11 cellular contexts compared by ENCODE assay signal in the genomic region with DNA sequence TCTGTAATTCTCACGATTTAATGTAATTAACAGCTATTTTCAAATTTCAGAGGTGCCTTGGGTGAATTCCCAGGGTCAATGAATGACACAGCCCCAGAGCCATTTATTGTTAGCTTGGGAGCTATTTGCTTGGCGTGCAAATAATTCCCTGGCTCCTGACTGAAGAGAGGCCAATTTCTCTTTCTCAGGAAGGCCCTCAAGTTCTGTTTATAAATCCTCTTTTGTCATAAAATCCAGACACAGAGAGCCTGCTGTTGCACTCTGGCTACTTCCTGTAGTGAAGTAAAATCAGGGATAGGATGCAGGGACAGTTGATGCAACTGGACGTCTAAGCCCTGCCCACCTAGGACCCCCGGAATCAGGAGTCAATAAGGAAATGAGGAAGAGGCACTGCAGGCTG.
DNase-seq lines count a peak whose midpoint lies in the region; ATAC-seq and TF ChIP-seq lines count a peak whose summit lies in the region.
"Had no signal": no experiment of that assay in that cellular context is flagged by ENCODE, and none has a peak within 500 bp of the region (broad histone marks: within the 10 kb centered on the region; RNA-seq: fewer than 3 reads in every experiment).

No MANE protein-coding gene starts in this region.

- in situ Hi-C loops in GM13977 (cut with MboI; ENCODE audit: low pct_unique_long_range_greater_than_20kb, low sequenced_read_pairs, unreplicated experiment), result no loop called here

- no peak overlapping the region for H3K4me3 Mint-ChIP-seq in T-cell
- H3K4me3 Mint-ChIP-seq: activated naive CD8-positive, alpha-beta T cell; natural killer cell treated with Interleukin-12 subunit alpha and Interleukin-12 subunit beta and Interleukin-15 and Interleukin-18, amount 100 ng/mL, for 72 hours had no signal

- intact Hi-C loops in heart left ventricle (cut with DNase I), result loop anchor here in 2 of 10 donors (10.0 kb wide), 1 partner anchor 260 kb away; the partner anchor contains the start of gene FRMD6 (in 2 of the 2)
- intact Hi-C loops in colonic mucosa (cut with DNase I), result no loop called here
- intact Hi-C loops in mucosa of descending colon (cut with DNase I, micrococcal nuclease), result no loop called here
- intact Hi-C loops in uterus (cut with DNase I; ENCODE audit: low total_unique reads), result no loop called here

- no peak overlapping the region for H3K27ac Mint-ChIP-seq in T-cell
- H3K27ac Mint-ChIP-seq: activated naive CD8-positive, alpha-beta T cell; natural killer cell treated with Interleukin-12 subunit alpha and Interleukin-12 subunit beta and Interleukin-15 and Interleukin-18, amount 100 ng/mL, for 72 hours had no signal

- TF ChIP-seq CTCF in heart left ventricle (IDR thresholded peaks at IDR 0.05) (no peak), right atrium auricular region (IDR thresholded peaks at IDR 0.05) (no peak), colonic mucosa (IDR thresholded peaks at IDR 0.05) (no peak), mucosa of descending colon (IDR thresholded peaks at IDR 0.05) (no peak), uterus (IDR thresholded peaks at IDR 0.05) (no peak), GM13977 (IDR thresholded peaks at IDR 0.05; ENCODE audit: extremely low read depth, insufficient read depth, missing control alignments) (no peak)

- no peak overlapping the region for H3K9ac ChIP-seq in colonic mucosa (ENCODE audit: low read depth in 2 of 2, low read length in 2 of 2)
- H3K9ac ChIP-seq: BLaER1 had no signal

- ATAC-seq in heart left ventricle (no peak), mucosa of descending colon (peak; percentile 9), HG03097 (IDR thresholded peaks at IDR 0.05; ENCODE audit: low FRiP score, unreplicated experiment) (no peak), T-cell (replicated peaks in 1 of 4) (no peak)
- ATAC-seq: natural killer cell treated with Interleukin-12 subunit alpha and Interleukin-12 subunit beta and Interleukin-15 and Interleukin-18, amount 100 ng/mL, for 72 hours had no signal

- H3K4me1 Mint-ChIP-seq in T-cell, result no peaks in the 10 kb centered on the region

- no peaks in the 10 kb centered on the region for H3K9me3 Mint-ChIP-seq in T-cell
- H3K9me3 Mint-ChIP-seq: natural killer cell treated with Interleukin-12 subunit alpha and Interleukin-12 subunit beta and Interleukin-15 and Interleukin-18, amount 100 ng/mL, for 72 hours had no signal

- H3K27me3 Mint-ChIP-seq in T-cell, result peaks cover 5 to 33% of the 10 kb centered on the region in 2 donors

- peak overlapping the region; percentile 33 to 91 (median 75) for H3K27ac ChIP-seq in heart left ventricle
- peak overlapping the region in 1 of 2 donors; percentile 60 for H3K27ac ChIP-seq in right atrium auricular region
- peak overlapping the region; percentile 26 for H3K27ac ChIP-seq in colonic mucosa
- H3K27ac ChIP-seq in uterus, result peak overlapping the region; percentile 81 to 88
- H3K27ac ChIP-seq: BLaER1 had no signal

- no peak overlapping the region for H3K4me3 ChIP-seq in heart left ventricle
- H3K4me3 ChIP-seq in right atrium auricular region, result no peak overlapping the region
- H3K4me3 ChIP-seq in colonic mucosa, result no peak overlapping the region
- no peak overlapping the region for H3K4me3 ChIP-seq in mucosa of descending colon
- no peak overlapping the region for H3K4me3 ChIP-seq in uterus
- H3K4me3 ChIP-seq: BLaER1 had no signal

- no peaks in the 10 kb centered on the region for H3K27me3 ChIP-seq in heart left ventricle
- H3K27me3 ChIP-seq in right atrium auricular region, result no peaks in the 10 kb centered on the region
- no peaks in the 10 kb centered on the region for H3K27me3 ChIP-seq in colonic mucosa
- no peaks in the 10 kb centered on the region for H3K27me3 ChIP-seq in uterus
- H3K27me3 ChIP-seq: BLaER1 had no signal

- TF ChIP-seq POLR2A in heart left ventricle (IDR thresholded peaks at IDR 0.05), result no peak
- no peak for TF ChIP-seq POLR2A in uterus (IDR thresholded peaks at IDR 0.05)

- CTCF ChIA-PET in T-cell (lab: Charles Lee), result no interaction called here

- no peak for DNase-seq in heart left ventricle
- no peak for DNase-seq in right atrium auricular region (ENCODE audit: low spot score)
- DNase-seq in colonic mucosa, result no peak
- DNase-seq in mucosa of descending colon, result no peak
- no peak for DNase-seq in uterus
- no peak for DNase-seq in GM13977 (ENCODE audit: low spot score)
- no peak for DNase-seq in T-cell

- no peaks in the 10 kb centered on the region for H3K9me3 ChIP-seq in heart left ventricle
- no peaks in the 10 kb centered on the region for H3K9me3 ChIP-seq in right atrium auricular region
- H3K9me3 ChIP-seq in colonic mucosa, result no peaks in the 10 kb centered on the region
- H3K9me3 ChIP-seq in mucosa of descending colon, result no peaks in the 10 kb centered on the region
- H3K9me3 ChIP-seq in uterus, result no peaks in the 10 kb centered on the region
- H3K9me3 ChIP-seq: BLaER1 had no signal

- POLR2A ChIA-PET in T-cell (lab: Charles Lee), result no interaction called here

- no peaks in the 10 kb centered on the region for H3K36me3 Mint-ChIP-seq in T-cell
- H3K36me3 Mint-ChIP-seq: activated naive CD8-positive, alpha-beta T cell; natural killer cell treated with Interleukin-12 subunit alpha and Interleukin-12 subunit beta and Interleukin-15 and Interleukin-18, amount 100 ng/mL, for 72 hours had no signal

- 32 to 43% (median 39%) methylated on average over 4 of the region's 4 CpGs for WGBS in heart left ventricle, 4 donors

- H3K36me3 ChIP-seq in heart left ventricle (no peaks in the 10 kb centered on the region), right atrium auricular region (no peaks in the 10 kb centered on the region), colonic mucosa (no peaks in the 10 kb centered on the region), mucosa of descending colon (ENCODE audit: low read depth) (no peaks in the 10 kb centered on the region), uterus (no peaks in the 10 kb centered on the region)
- H3K36me3 ChIP-seq: BLaER1 had no signal

- H3K4me1 ChIP-seq in heart left ventricle, result peaks cover 0 to 36% (median 28%) of the 10 kb centered on the region in 12 donors
- H3K4me1 ChIP-seq in right atrium auricular region, result peaks cover 0 to 27% of the 10 kb centered on the region in 2 donors
- no peaks in the 10 kb centered on the region for H3K4me1 ChIP-seq in colonic mucosa
- H3K4me1 ChIP-seq in mucosa of descending colon (ENCODE audit: low read depth), result no peaks in the 10 kb centered on the region
- peaks cover 7 to 12% of the 10 kb centered on the region in 2 donors for H3K4me1 ChIP-seq in uterus
- H3K4me1 ChIP-seq: BLaER1 had no signal
